In genomic region chr17:43409131-43409530, GRCh38 we compare ENCODE assay signal across 15 cellular contexts.
"Had no signal": no experiment of that assay in that cellular context is flagged by ENCODE, and none has a peak within 500 bp of the region (broad histone marks: within the 10 kb centered on the region; RNA-seq: fewer than 3 reads in every experiment).

No MANE protein-coding gene starts in this region.

- H3K36me3 Mint-ChIP-seq: activated naive CD8-positive, alpha-beta T cell treated with anti-CD3 and anti-CD28 coated beads, Interleukin-2, amount 10 ng/mL, durations not matched to agents 7 days and 5 days; naive thymus-derived CD4-positive, alpha-beta T cell had no signal

- H3K27ac ChIP-seq: body of pancreas, dorsolateral prefrontal cortex, foreskin keratinocyte, tibial artery had no signal

- H3K36me3 ChIP-seq: tibial artery had no signal

- H3K27me3 ChIP-seq: body of pancreas, dorsolateral prefrontal cortex, foreskin keratinocyte, tibial artery had no signal

- H3K27ac Mint-ChIP-seq: activated B cell treated with CpG ODN at 0.5 μM for 24 hours; activated CD8-positive, alpha-beta T cell treated with anti-CD3 and anti-CD28 coated beads for 36 hours; activated naive CD8-positive, alpha-beta T cell treated with anti-CD3 and anti-CD28 coated beads, Interleukin-2, amount 10 ng/mL, durations not matched to agents 7 days and 5 days; activated T-helper 2 cell treated with anti-CD3 and anti-CD28 coated beads, Interferon-gamma antibody, Interleukin-2, Interleukin-4, amounts not matched to agents 10 μg/mL and 5 μg/mL and 100 μg/mL, durations not matched to agents 14 hours and 24 hours and 36 hours; naive thymus-derived CD4-positive, alpha-beta T cell; T-helper 2 cell treated with Interferon-gamma antibody and Interleukin-4, amounts not matched to agents 5 μg/mL and 100 μg/mL, for 36 hours had no signal

- DNase-seq: activated B cell treated with CpG ODN at 0.5 μM for 24 hours; activated CD4-positive, alpha-beta T cell treated with anti-CD3 and anti-CD28 coated beads for 4 hours; activated CD8-positive, alpha-beta T cell treated with anti-CD3 and anti-CD28 coated beads for 36 hours; activated naive CD4-positive, alpha-beta T cell treated with Interleukin-2 at 50 U/mL for 16 hours; activated naive CD8-positive, alpha-beta T cell treated with anti-CD3 and anti-CD28 coated beads, Interleukin-2, amount 10 ng/mL, durations not matched to agents 7 days and 5 days; activated T-cell treated with anti-CD3 and anti-CD28 coated beads, Interleukin-2, amount 50 U/mL, for 1 hour; amygdala; body of pancreas; dorsolateral prefrontal cortex; foreskin keratinocyte; naive thymus-derived CD4-positive, alpha-beta T cell; stimulated activated naive CD4-positive, alpha-beta T cell; tibial artery had no signal

- H3K4me3 Mint-ChIP-seq: activated B cell treated with CpG ODN at 0.5 μM for 24 hours; activated CD8-positive, alpha-beta T cell treated with anti-CD3 and anti-CD28 coated beads for 36 hours; activated naive CD8-positive, alpha-beta T cell treated with anti-CD3 and anti-CD28 coated beads, Interleukin-2, amount 10 ng/mL, durations not matched to agents 7 days and 5 days; naive thymus-derived CD4-positive, alpha-beta T cell; T-helper 2 cell treated with Interferon-gamma antibody and Interleukin-4, amounts not matched to agents 5 μg/mL and 100 μg/mL, for 36 hours had no signal

- H3K9me3 Mint-ChIP-seq: activated B cell treated with CpG ODN at 0.5 μM for 24 hours; activated CD8-positive, alpha-beta T cell treated with anti-CD3 and anti-CD28 coated beads for 36 hours; activated naive CD8-positive, alpha-beta T cell treated with anti-CD3 and anti-CD28 coated beads, Interleukin-2, amount 10 ng/mL, durations not matched to agents 7 days and 5 days; activated T-helper 2 cell treated with anti-CD3 and anti-CD28 coated beads, Interferon-gamma antibody, Interleukin-2, Interleukin-4, amounts not matched to agents 10 μg/mL and 5 μg/mL and 100 μg/mL, durations not matched to agents 14 hours and 24 hours and 36 hours; naive thymus-derived CD4-positive, alpha-beta T cell; T-helper 2 cell treated with Interferon-gamma antibody and Interleukin-4, amounts not matched to agents 5 μg/mL and 100 μg/mL, for 36 hours had no signal

- H3K4me1 ChIP-seq: body of pancreas had no signal

- H3K9me3 ChIP-seq: body of pancreas, tibial artery had no signal

- H3K4me3 ChIP-seq: body of pancreas, dorsolateral prefrontal cortex, tibial artery had no signal
